Comparison of ENCODE assay signal across 1 cellular context in the genomic region with DNA sequence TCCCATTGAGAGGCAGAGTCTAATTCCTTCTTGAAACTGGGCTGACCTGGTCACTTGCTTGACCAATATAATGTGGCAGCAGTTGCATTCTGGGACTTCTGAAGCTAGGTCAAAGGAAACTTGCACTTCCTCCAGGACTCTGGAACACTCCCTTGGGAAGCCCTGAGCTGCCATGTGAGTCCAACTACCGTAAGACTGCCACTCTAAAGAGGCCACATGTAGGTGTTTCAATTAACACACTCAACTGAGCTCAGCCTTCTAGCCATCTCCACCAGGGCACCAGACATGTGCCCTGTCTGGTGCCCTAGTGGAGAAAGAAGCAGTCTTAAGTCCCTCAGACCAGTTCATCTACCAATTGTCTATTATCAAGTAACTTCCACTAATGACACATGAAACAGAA.
TF ChIP-seq lines count a peak whose summit lies in the region.

No MANE protein-coding gene starts in this region.

TF ChIP-seq in H1, 55 proteins besides CTCF, POLR2A, EP300 and RAD21:
- TF ChIP-seq TBP (IDR thresholded peaks at IDR 0.05; ENCODE audit: low read depth, low read length) (no peak), SP4 (IDR thresholded peaks at IDR 0.05; ENCODE audit: low read length) (no peak), ASH2L (IDR thresholded peaks at IDR 0.05; ENCODE audit: low read length) (no peak), SRF (IDR thresholded peaks at IDR 0.05; ENCODE audit: low read depth, low read length) (no peak), SUZ12 (IDR thresholded peaks at IDR 0.05; ENCODE audit: low read length) (no peak), SIN3A (conservative IDR thresholded peaks at IDR 0.05 in 1 of 2, IDR thresholded peaks at IDR 0.05 in 1 of 2; ENCODE audit: low read depth in 1 of 2, low read length in 2 of 2) (no peak), HDAC2 (IDR thresholded peaks at IDR 0.05; ENCODE audit: borderline replicate concordance in 1 of 2, low read depth in 2 of 2, low read length in 2 of 2) (no peak)
- TF ChIP-seq, protein P1, sequence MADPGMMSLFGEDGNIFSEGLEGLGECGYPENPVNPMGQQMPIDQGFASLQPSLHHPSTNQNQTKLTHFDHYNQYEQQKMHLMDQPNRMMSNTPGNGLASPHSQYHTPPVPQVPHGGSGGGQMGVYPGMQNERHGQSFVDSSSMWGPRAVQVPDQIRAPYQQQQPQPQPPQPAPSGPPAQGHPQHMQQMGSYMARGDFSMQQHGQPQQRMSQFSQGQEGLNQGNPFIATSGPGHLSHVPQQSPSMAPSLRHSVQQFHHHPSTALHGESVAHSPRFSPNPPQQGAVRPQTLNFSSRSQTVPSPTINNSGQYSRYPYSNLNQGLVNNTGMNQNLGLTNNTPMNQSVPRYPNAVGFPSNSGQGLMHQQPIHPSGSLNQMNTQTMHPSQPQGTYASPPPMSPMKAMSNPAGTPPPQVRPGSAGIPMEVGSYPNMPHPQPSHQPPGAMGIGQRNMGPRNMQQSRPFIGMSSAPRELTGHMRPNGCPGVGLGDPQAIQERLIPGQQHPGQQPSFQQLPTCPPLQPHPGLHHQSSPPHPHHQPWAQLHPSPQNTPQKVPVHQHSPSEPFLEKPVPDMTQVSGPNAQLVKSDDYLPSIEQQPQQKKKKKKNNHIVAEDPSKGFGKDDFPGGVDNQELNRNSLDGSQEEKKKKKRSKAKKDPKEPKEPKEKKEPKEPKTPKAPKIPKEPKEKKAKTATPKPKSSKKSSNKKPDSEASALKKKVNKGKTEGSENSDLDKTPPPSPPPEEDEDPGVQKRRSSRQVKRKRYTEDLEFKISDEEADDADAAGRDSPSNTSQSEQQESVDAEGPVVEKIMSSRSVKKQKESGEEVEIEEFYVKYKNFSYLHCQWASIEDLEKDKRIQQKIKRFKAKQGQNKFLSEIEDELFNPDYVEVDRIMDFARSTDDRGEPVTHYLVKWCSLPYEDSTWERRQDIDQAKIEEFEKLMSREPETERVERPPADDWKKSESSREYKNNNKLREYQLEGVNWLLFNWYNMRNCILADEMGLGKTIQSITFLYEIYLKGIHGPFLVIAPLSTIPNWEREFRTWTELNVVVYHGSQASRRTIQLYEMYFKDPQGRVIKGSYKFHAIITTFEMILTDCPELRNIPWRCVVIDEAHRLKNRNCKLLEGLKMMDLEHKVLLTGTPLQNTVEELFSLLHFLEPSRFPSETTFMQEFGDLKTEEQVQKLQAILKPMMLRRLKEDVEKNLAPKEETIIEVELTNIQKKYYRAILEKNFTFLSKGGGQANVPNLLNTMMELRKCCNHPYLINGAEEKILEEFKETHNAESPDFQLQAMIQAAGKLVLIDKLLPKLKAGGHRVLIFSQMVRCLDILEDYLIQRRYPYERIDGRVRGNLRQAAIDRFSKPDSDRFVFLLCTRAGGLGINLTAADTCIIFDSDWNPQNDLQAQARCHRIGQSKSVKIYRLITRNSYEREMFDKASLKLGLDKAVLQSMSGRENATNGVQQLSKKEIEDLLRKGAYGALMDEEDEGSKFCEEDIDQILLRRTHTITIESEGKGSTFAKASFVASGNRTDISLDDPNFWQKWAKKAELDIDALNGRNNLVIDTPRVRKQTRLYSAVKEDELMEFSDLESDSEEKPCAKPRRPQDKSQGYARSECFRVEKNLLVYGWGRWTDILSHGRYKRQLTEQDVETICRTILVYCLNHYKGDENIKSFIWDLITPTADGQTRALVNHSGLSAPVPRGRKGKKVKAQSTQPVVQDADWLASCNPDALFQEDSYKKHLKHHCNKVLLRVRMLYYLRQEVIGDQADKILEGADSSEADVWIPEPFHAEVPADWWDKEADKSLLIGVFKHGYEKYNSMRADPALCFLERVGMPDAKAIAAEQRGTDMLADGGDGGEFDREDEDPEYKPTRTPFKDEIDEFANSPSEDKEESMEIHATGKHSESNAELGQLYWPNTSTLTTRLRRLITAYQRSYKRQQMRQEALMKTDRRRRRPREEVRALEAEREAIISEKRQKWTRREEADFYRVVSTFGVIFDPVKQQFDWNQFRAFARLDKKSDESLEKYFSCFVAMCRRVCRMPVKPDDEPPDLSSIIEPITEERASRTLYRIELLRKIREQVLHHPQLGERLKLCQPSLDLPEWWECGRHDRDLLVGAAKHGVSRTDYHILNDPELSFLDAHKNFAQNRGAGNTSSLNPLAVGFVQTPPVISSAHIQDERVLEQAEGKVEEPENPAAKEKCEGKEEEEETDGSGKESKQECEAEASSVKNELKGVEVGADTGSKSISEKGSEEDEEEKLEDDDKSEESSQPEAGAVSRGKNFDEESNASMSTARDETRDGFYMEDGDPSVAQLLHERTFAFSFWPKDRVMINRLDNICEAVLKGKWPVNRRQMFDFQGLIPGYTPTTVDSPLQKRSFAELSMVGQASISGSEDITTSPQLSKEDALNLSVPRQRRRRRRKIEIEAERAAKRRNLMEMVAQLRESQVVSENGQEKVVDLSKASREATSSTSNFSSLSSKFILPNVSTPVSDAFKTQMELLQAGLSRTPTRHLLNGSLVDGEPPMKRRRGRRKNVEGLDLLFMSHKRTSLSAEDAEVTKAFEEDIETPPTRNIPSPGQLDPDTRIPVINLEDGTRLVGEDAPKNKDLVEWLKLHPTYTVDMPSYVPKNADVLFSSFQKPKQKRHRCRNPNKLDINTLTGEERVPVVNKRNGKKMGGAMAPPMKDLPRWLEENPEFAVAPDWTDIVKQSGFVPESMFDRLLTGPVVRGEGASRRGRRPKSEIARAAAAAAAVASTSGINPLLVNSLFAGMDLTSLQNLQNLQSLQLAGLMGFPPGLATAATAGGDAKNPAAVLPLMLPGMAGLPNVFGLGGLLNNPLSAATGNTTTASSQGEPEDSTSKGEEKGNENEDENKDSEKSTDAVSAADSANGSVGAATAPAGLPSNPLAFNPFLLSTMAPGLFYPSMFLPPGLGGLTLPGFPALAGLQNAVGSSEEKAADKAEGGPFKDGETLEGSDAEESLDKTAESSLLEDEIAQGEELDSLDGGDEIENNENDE (IDR thresholded peaks at IDR 0.05; ENCODE audit: insufficient replicate concordance, low read length) = no peak
